In genomic region chr3:184315506-184315867, GRCh38 we compare ENCODE assay signal across 9 cellular contexts. TPM values are rescaled to one million over a fixed set of nuclear protein-coding genes. Genes with fewer than 3 reads are reported as not detected.
A peak's percentile ranks its signal among the peaks of the same experiment; 100 is the strongest.
DNase-seq lines count a peak whose midpoint lies in the region; ATAC-seq, FAIRE-seq and TF ChIP-seq lines count a peak whose summit lies in the region.
"Had no signal": no experiment of that assay in that cellular context is flagged by ENCODE, and none has a peak within 500 bp of the region (broad histone marks: within the 10 kb centered on the region; RNA-seq: fewer than 3 reads in every experiment).

No MANE protein-coding gene starts in this region.

- TF ChIP-seq CTCF in kidney epithelial cell (IDR thresholded peaks at IDR 0.05; ENCODE audit: insufficient read depth, low read length, poor library complexity, severe bottlenecking), result no peak
- TF ChIP-seq CTCF in thyroid gland (IDR thresholded peaks at IDR 0.05), result no peak

- peak overlapping the region; percentile 77 to 90 for H3K27ac Mint-ChIP-seq in activated naive CD4-positive, alpha-beta T cell treated with anti-CD3 and anti-CD28 coated beads, Interleukin-2, amount 50 U/mL, for 72 hours

- peaks cover 20 to 29% of the 10 kb centered on the region in 2 donors for H3K36me3 Mint-ChIP-seq in activated naive CD4-positive, alpha-beta T cell treated with anti-CD3 and anti-CD28 coated beads, Interleukin-2, amount 50 U/mL, for 72 hours

- peak; percentile 5 for ATAC-seq in HG02938 (IDR thresholded peaks at IDR 0.05; ENCODE audit: unreplicated experiment)
- ATAC-seq in activated naive CD4-positive, alpha-beta T cell treated with anti-CD3 and anti-CD28 coated beads, Interleukin-2, amount 50 U/mL, for 72 hours, result no peak

- intact Hi-C loops in thyroid gland (cut with DNase I), result no loop called here

- TF ChIP-seq POLR2A in thyroid gland (IDR thresholded peaks at IDR 0.05) (no peak), H54 (IDR thresholded peaks at IDR 0.05; ENCODE audit: low read depth, low read length) (no peak)

- no peaks in the 10 kb centered on the region for H3K9me3 ChIP-seq in thyroid gland

- no peaks in the 10 kb centered on the region for H3K9me3 Mint-ChIP-seq in activated naive CD4-positive, alpha-beta T cell treated with anti-CD3 and anti-CD28 coated beads, Interleukin-2, amount 50 U/mL, for 72 hours

- 9 to 14% methylated on average over 6 to 9 of the region's 9 CpGs for WGBS in thyroid gland, 2 donors

- H3K4me3 ChIP-seq in GM08714 (ENCODE audit: low read length) (peak overlapping the region; percentile 93), kidney epithelial cell (ENCODE audit: low read depth, low read length) (peak overlapping the region; percentile 91), thyroid gland (replicated peaks in 1 of 3) (peak overlapping the region; percentile 25 to 86 (median 86))

- peaks cover 46 to 47% of the 10 kb centered on the region in 2 donors for H3K4me1 ChIP-seq in thyroid gland

- peak overlapping the region; percentile 75 to 97 (median 96) for H3K27ac ChIP-seq in thyroid gland

- no peak for DNase-seq in activated naive CD4-positive, alpha-beta T cell treated with anti-CD3 and anti-CD28 coated beads, Interleukin-2, amount 50 U/mL, for 72 hours (ENCODE audit: low spot score in 2 of 2)
- no peak for DNase-seq in kidney epithelial cell (ENCODE audit: low read depth)
- no peak for DNase-seq in thyroid gland
- no peak for DNase-seq in OCI-M2 (lab: John Stamatoyannopoulos, UW; ENCODE audit: unreplicated experiment)
- no peak for DNase-seq in H54 (ENCODE audit: insufficient read length, low spot score)
- DNase-seq in DMS53 treated with DMSO at 0.1 percent for 48 hours (lab: John Stamatoyannopoulos, UW; ENCODE audit: unreplicated experiment), result no peak

- H3K27me3 ChIP-seq in kidney epithelial cell (ENCODE audit: control insufficient read depth, insufficient read depth, low read length), result no peaks in the 10 kb centered on the region
- no peaks in the 10 kb centered on the region for H3K27me3 ChIP-seq in thyroid gland

- H3K36me3 ChIP-seq in kidney epithelial cell (ENCODE audit: control insufficient read depth, insufficient read depth, low read length) (peaks cover 5% of the 10 kb centered on the region), thyroid gland (peaks cover under 1 to 3% of the 10 kb centered on the region in 2 donors)

- FAIRE-seq in H54 (lab: Jason Lieb, UNC), result no peak

RNA-seq across cellular contexts. Expression of gene EIF4G1, which starts 1.1 kb away (rescaled TPM):
- total RNA-seq in activated naive CD4-positive, alpha-beta T cell treated with anti-CD3 and anti-CD28 coated beads, Interleukin-2, amount 50 U/mL, for 72 hours, result 100 to 1,000 TPM; 256 to 376 TPM
- 381 and 386 TPM in 2 replicates for total RNA-seq in kidney epithelial cell
- 100 to 1,000 TPM; 206 to 418 (median 348) TPM for total RNA-seq in thyroid gland

RNA-seq across cellular contexts. Expression of gene PSMD2, which starts 16.4 kb away (rescaled TPM):
- 100 to 1,000 TPM; 241 to 252 TPM for total RNA-seq in activated naive CD4-positive, alpha-beta T cell treated with anti-CD3 and anti-CD28 coated beads, Interleukin-2, amount 50 U/mL, for 72 hours
- 903 and 972 TPM in 2 replicates for total RNA-seq in kidney epithelial cell
- total RNA-seq in thyroid gland, result 100 to 1,000 TPM; 136 to 320 (median 244) TPM

RNA-seq across cellular contexts. Expression of gene FAM131A, which starts 21.9 kb away (rescaled TPM):
- 1 to 10 TPM; 4.1 to 6.8 TPM for total RNA-seq in activated naive CD4-positive, alpha-beta T cell treated with anti-CD3 and anti-CD28 coated beads, Interleukin-2, amount 50 U/mL, for 72 hours
- total RNA-seq in kidney epithelial cell (14.0 and 14.7 TPM in 2 replicates), thyroid gland (10 to 100 TPM; 19.2 to 35.1 (median 22.5) TPM)

RNA-seq across cellular contexts. Expression of gene ECE2, which starts 39.7 kb away (rescaled TPM):
- total RNA-seq in activated naive CD4-positive, alpha-beta T cell treated with anti-CD3 and anti-CD28 coated beads, Interleukin-2, amount 50 U/mL, for 72 hours, result under 1 TPM in 1 of 2 donors, not detected in 1; 0.18 TPM
- total RNA-seq in kidney epithelial cell (not detected in 2 replicates), thyroid gland (not detected)
- total RNA-seq: SK-MEL-5 had no signal

RNA-seq across cellular contexts. Expression of gene CLCN2, which starts 45.9 kb away (rescaled TPM):
- total RNA-seq in activated naive CD4-positive, alpha-beta T cell treated with anti-CD3 and anti-CD28 coated beads, Interleukin-2, amount 50 U/mL, for 72 hours, result 10 to 100 TPM in 1 of 2 donors, 1 to 10 TPM in 1; 6.5 to 13.9 TPM
- total RNA-seq in kidney epithelial cell, result 2.6 and 4.0 TPM in 2 replicates
- total RNA-seq in thyroid gland, result 1 to 10 TPM; 4.3 to 7.6 (median 5.2) TPM
